ENCODE assay signal across 9 cellular contexts in the genomic region with DNA sequence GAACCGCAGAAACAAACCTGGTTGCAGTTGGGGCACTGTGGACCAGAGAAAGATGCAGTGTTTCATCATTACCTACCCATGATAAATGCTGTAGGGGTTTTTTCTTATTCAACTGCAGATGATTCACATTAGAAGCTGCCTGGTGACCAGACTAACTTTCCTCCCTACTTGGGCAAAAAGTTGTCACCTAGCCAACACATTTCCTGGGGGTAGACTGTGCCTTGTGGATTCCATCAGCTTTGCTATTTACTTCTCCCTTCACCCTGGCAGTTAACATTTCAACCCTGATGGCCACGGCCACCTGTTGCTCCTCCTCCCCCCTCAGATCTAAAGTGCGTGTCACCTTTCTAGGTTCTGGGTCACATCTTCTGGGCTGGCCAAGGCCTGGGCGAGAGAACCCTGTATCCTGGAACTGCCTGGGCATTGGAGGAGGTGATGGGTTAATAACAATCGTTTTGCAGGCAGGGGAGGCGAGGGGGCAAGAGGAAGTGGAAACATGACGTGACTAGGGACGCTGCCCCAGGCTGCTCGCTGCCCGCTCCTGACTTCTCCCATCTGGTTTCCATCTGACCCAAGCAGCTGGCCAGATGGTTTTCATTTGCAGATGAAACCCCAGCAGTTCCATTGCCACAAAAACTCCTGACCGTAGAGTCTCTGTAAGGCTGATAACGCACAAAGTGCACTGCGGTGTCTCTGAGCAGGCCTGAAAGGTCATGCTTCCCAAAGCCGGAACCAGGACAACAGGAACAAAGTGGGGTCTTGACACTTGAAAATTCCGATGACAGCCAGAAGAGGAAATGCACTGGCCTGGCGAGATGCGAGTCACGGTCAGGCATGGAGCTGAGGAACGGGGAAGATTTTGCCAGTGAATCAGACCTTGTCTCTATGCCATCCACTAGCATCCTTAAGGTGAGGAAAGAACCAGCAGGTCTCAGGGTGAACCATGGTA.
DNase-seq lines count a peak whose midpoint lies in the region; ATAC-seq and TF ChIP-seq lines count a peak whose summit lies in the region.
"Had no signal": no experiment of that assay in that cellular context is flagged by ENCODE, and none has a peak within 500 bp of the region (broad histone marks: within the 10 kb centered on the region; RNA-seq: fewer than 3 reads in every experiment).

No MANE protein-coding gene starts in this region.

- H3K27me3 ChIP-seq in parathyroid adenoma (ENCODE audit: control insufficient read depth, insufficient read depth, low read length), result no peaks in the 10 kb centered on the region

- ATAC-seq in activated CD4-positive, CD25-positive, alpha-beta regulatory T cell treated with anti-CD3 and anti-CD28 coated beads, Interleukin-2, amount 50 U/mL, for 24 hours, result peak; percentile 79 to 89
- no peak for ATAC-seq in GM19467 (IDR thresholded peaks at IDR 0.05; ENCODE audit: unreplicated experiment)

- TF ChIP-seq CTCF in foreskin fibroblast (IDR thresholded peaks at IDR 0.05; ENCODE audit: low read depth, low read length) (no peak), parathyroid adenoma (IDR thresholded peaks at IDR 0.05) (no peak)

- H3K4me2 ChIP-seq in parathyroid adenoma (ENCODE audit: low read length), result no peak overlapping the region

- H3K9me3 ChIP-seq in parathyroid adenoma (ENCODE audit: control insufficient read depth, low read length), result no peaks in the 10 kb centered on the region

- no peak overlapping the region for H3K9ac ChIP-seq in parathyroid adenoma

- H3K4me1 ChIP-seq in parathyroid adenoma, result peaks cover 6% of the 10 kb centered on the region

- H3K4me3 ChIP-seq in foreskin fibroblast (ENCODE audit: low read depth in 1 of 2, low read length in 2 of 2) (peak overlapping the region in 1 of 2 donors; percentile 37), parathyroid adenoma (ENCODE audit: low read depth, low read length) (no peak overlapping the region)

- no peaks in the 10 kb centered on the region for H3K36me3 ChIP-seq in parathyroid adenoma (ENCODE audit: control insufficient read depth, insufficient read depth, low read length)

- no peak for DNase-seq in activated CD4-positive, CD25-positive, alpha-beta regulatory T cell treated with anti-CD3 and anti-CD28 coated beads, Interleukin-2, amount 50 U/mL, for 72 hours
- peak; percentile 31 for DNase-seq in activated CD8-positive, alpha-beta memory T cell treated with anti-CD3 and anti-CD28 coated beads, Interleukin-2, amount 50 U/mL, for 4 hours
- peak; percentile 99 for DNase-seq in foreskin fibroblast
- no peak for DNase-seq in stimulated activated naive CD4-positive, alpha-beta T cell (lab: John Stamatoyannopoulos, UW)
- DNase-seq in SW 1271 (lab: John Stamatoyannopoulos, UW), result no peak
- DNase-seq: DND-41 had no signal

- no peak overlapping the region for H2AFZ ChIP-seq in parathyroid adenoma

- H3K79me2 ChIP-seq in parathyroid adenoma, result peaks cover 30% of the 10 kb centered on the region

- H3K27ac ChIP-seq in parathyroid adenoma, result peak overlapping the region; percentile 6

Comparison
In these comparisons a context has a peak if more than half of its experiments do, and no peak if none do; other contexts are left out.
1. DNase-seq: peak in activated CD8-positive, alpha-beta memory T cell treated with anti-CD3 and anti-CD28 coated beads, Interleukin-2, amount 50 U/mL, for 4 hours (single experiment) and foreskin fibroblast (2 of 2); none in activated CD4-positive, CD25-positive, alpha-beta regulatory T cell treated with anti-CD3 and anti-CD28 coated beads, Interleukin-2, amount 50 U/mL, for 72 hours (single experiment), stimulated activated naive CD4-positive, alpha-beta T cell (0 of 6) and SW 1271 (0 of 2).